ENCODE assay signal across 8 cellular contexts in genomic region chr1:151024540-151025146, GRCh38. TPM values are rescaled to one million over a fixed set of nuclear protein-coding genes. Genes with fewer than 3 reads are reported as not detected.
DNase-seq lines count a peak whose midpoint lies in the region; ATAC-seq and TF ChIP-seq lines count a peak whose summit lies in the region.

No MANE protein-coding gene starts in this region.

- H3K4me3 ChIP-seq in GM23248: no peak overlapping the region
- H3K4me3 ChIP-seq in lower leg skin (ENCODE audit: low read depth, poor library complexity, severe bottlenecking): no peak overlapping the region

- no peaks in the 10 kb centered on the region for H3K27me3 ChIP-seq in GM23248 (replicated peaks; ENCODE audit: insufficient read depth)

- no peaks in the 10 kb centered on the region for H3K79me2 ChIP-seq in GM23248 (ENCODE audit: insufficient read depth)

- ATAC-seq in HG02678 (IDR thresholded peaks at IDR 0.05; ENCODE audit: unreplicated experiment): no peak

- peaks cover 6% of the 10 kb centered on the region; the same call in 1 of the 2 replicates for H3K36me3 ChIP-seq in GM23248 (ENCODE audit: low read depth)

- H3K4me1 ChIP-seq in GM23248 (ENCODE audit: insufficient read depth): no peaks in the 10 kb centered on the region

- in situ Hi-C loops in GM23248 (cut with MboI): no loop called here

- no peak for TF ChIP-seq POLR2A in lower leg skin (IDR thresholded peaks at IDR 0.05)

- H3K27ac ChIP-seq in GM23248: no peak overlapping the region

- DNase-seq in AG08396 (ENCODE audit: low spot score): peak; percentile 79
- peak; percentile 76 for DNase-seq in GM23248
- DNase-seq in NCI-H510A (lab: John Stamatoyannopoulos, UW): peak; percentile 34
- DNase-seq in activated CD4-positive, alpha-beta T cell treated with anti-CD3 and anti-CD28 coated beads, Interleukin-2, amount 50 U/mL, for 1 hour: peak; percentile 89
- peak; percentile 51 for DNase-seq in dedifferentiated amniotic fluid mesenchymal stem cell (ENCODE audit: extremely low spot score)
- peak; percentile 73 to 93 for DNase-seq in lower leg skin (ENCODE audit: low spot score in 2 of 2)
- peak; percentile 59 to 81 (median 69) for DNase-seq in stimulated activated CD4-positive, alpha-beta T cell treated with anti-CD3 and anti-CD28 coated beads, TNF-alpha, amount 100 ng/mL, for 4 hours (ENCODE audit: low read depth in 3 of 3)

- H4K20me1 ChIP-seq in GM23248 (ENCODE audit: insufficient read depth): no peaks in the 10 kb centered on the region

- no peaks in the 10 kb centered on the region for H3K9me2 ChIP-seq in GM23248 (ENCODE audit: insufficient read depth)

- intact Hi-C loops in lower leg skin (cut with DNase I; ENCODE audit: low total_unique reads): loop anchor here (5.0 kb wide), 1 partner anchor 133 kb away; the partner anchor contains the start of gene TNFAIP8L2

- no peak overlapping the region for H3K9ac ChIP-seq in GM23248

- TF ChIP-seq CTCF in lower leg skin (IDR thresholded peaks at IDR 0.05): peak in 1 of 3 donors; percentile 13

- no peak overlapping the region for H3K4me2 ChIP-seq in GM23248 (ENCODE audit: unreplicated experiment)

- H3F3A ChIP-seq in GM23248 (ENCODE audit: insufficient read depth): no peaks in the 10 kb centered on the region

- no peaks in the 10 kb centered on the region for H3K9me3 ChIP-seq in GM23248 (ENCODE audit: low read depth)

- no peak overlapping the region for H2AFZ ChIP-seq in GM23248

- 45 to 46% methylated on average over 6 of the region's 6 CpGs for WGBS in GM23248 (ENCODE audit: low coverage in 1 of 2, low lambda C conversion rate in 2 of 2, missing lambda C conversion rate in 2 of 2), 2 experiments
- 23 to 26% methylated on average over 6 of the region's 6 CpGs for WGBS in lower leg skin, 2 donors

RNA-seq across cellular contexts. Expression of gene BNIPL, which starts 11.7 kb away (rescaled TPM):
- not detected in 2 replicates for total RNA-seq in GM23248 (2014; rRNA removed; shearing (Covaris generic))
- polyA plus RNA-seq in GM23248 (2016; fragmentation: Nextera tagmentation; extraction: Ambion mirVana): 0.09 TPM in 1 of 2 replicates, not detected in the other
- 100 to 1,000 TPM; 220 to 297 (median 254) TPM for total RNA-seq in lower leg skin

RNA-seq across cellular contexts. Expression of gene PRUNE1, which starts 16.4 kb away (rescaled TPM):
- total RNA-seq in GM23248 (2014; rRNA removed; shearing (Covaris generic)): 7.2 and 10.5 TPM in 2 replicates
- 9.0 and 10.8 TPM in 2 replicates for polyA plus RNA-seq in GM23248 (2016; fragmentation: Nextera tagmentation; extraction: Ambion mirVana)
- 10 to 100 TPM; 12.9 to 30.7 (median 22.9) TPM for total RNA-seq in lower leg skin

RNA-seq across cellular contexts. Expression of gene MINDY1, which starts 17.9 kb away (rescaled TPM):
- total RNA-seq in GM23248 (2014; rRNA removed; shearing (Covaris generic)): 7.7 and 9.1 TPM in 2 replicates
- polyA plus RNA-seq in GM23248 (2016; fragmentation: Nextera tagmentation; extraction: Ambion mirVana): 4.6 and 6.1 TPM in 2 replicates
- total RNA-seq in lower leg skin: 10 to 100 TPM; 28.5 to 36.6 (median 30.8) TPM

RNA-seq across cellular contexts. Expression of gene C1orf56, which starts 22.9 kb away (rescaled TPM):
- 1.0 and 2.8 TPM in 2 replicates for total RNA-seq in GM23248 (2014; rRNA removed; shearing (Covaris generic))
- polyA plus RNA-seq in GM23248 (2016; fragmentation: Nextera tagmentation; extraction: Ambion mirVana): 15.8 and 17.7 TPM in 2 replicates
- total RNA-seq in lower leg skin: 1 to 10 TPM; 3.1 to 4.6 (median 3.6) TPM

RNA-seq across cellular contexts. Expression of gene CDC42SE1, which starts 34.8 kb away (rescaled TPM):
- 52.2 and 63.2 TPM in 2 replicates for total RNA-seq in GM23248 (2014; rRNA removed; shearing (Covaris generic))
- polyA plus RNA-seq in GM23248 (2016; fragmentation: Nextera tagmentation; extraction: Ambion mirVana): 17.3 and 18.2 TPM in 2 replicates
- 10 to 100 TPM; 88.8 to 93.5 (median 92.0) TPM for total RNA-seq in lower leg skin

Comparison
In these comparisons a context has a peak if more than half of its experiments do, and no peak if none do; other contexts are left out.
1. DNase-seq: peak in every context shown above with its lines; median percentile 89 in activated CD4-positive, alpha-beta T cell treated with anti-CD3 and anti-CD28 coated beads, Interleukin-2, amount 50 U/mL, for 1 hour; 83 in lower leg skin; 79 in AG08396; 76 in GM23248; 69 in stimulated activated CD4-positive, alpha-beta T cell treated with anti-CD3 and anti-CD28 coated beads, TNF-alpha, amount 100 ng/mL, for 4 hours; 51 in dedifferentiated amniotic fluid mesenchymal stem cell; 34 in NCI-H510A.
2. RNA of gene BNIPL, which starts 11.7 kb away (total RNA-seq): 220 to 297 TPM in lower leg skin; not detected in GM23248; every median in the first group is over 100 times any median in the second.